Comparison of ENCODE assay signal across 17 cellular contexts in genomic region chr2:124708661-124709060, GRCh38.
DNase-seq lines count a peak whose midpoint lies in the region; ATAC-seq, FAIRE-seq and TF ChIP-seq lines count a peak whose summit lies in the region.
"Had no signal": no experiment of that assay in that cellular context is flagged by ENCODE, and none has a peak within 500 bp of the region (broad histone marks: within the 10 kb centered on the region; RNA-seq: fewer than 3 reads in every experiment).

No MANE protein-coding gene starts in this region.

- no peaks in the 10 kb centered on the region for H3K9me3 Mint-ChIP-seq in GM23338

- no peak overlapping the region for H3K27ac ChIP-seq in GM23338 (ENCODE audit: low read depth)
- H3K27ac ChIP-seq in H1 (ENCODE audit: low read depth, low read length): no peak overlapping the region
- H3K27ac ChIP-seq: GM23248 had no signal

- H3K27me3 ChIP-seq in GM23338 (ENCODE audit: insufficient read depth): no peaks in the 10 kb centered on the region
- peaks cover 0 to 1% (median 0%) of the 10 kb centered on the region in 4 experiments; a peak in 1 of 7 replicates for H3K27me3 ChIP-seq in H1 (replicated peaks in 1 of 4; ENCODE audit: control insufficient read depth in 3 of 4, extremely low read depth in 1 of 4, insufficient read depth in 3 of 4, low read length in 3 of 4)

- 96% methylated on average over 3 of the region's 3 CpGs; no CpG with 5 or more reads in 1 of the 2 experiments for WGBS in H1 (ENCODE audit: extremely low coverage in 1 of 2, insufficient coverage in 1 of 2, insufficient read length in 1 of 2, insufficient replicate concordance in 2 of 2, low coverage in 1 of 2, low lambda C conversion rate in 2 of 2, missing lambda C conversion rate in 1 of 2), 2 experiments

- H3K9ac ChIP-seq in H1 (replicated peaks in 1 of 4; ENCODE audit: extremely low read depth in 1 of 4, low read depth in 3 of 4, low read length in 3 of 4): no peak overlapping the region
- H3K9ac ChIP-seq: GM23248 had no signal

- no peak for ATAC-seq in GM23338

- H2BK20ac ChIP-seq in H1 (ENCODE audit: low read length): no peak overlapping the region

- H4K20me1 ChIP-seq in GM23338 (replicated peaks; ENCODE audit: insufficient read depth) (no peaks in the 10 kb centered on the region), H1 (replicated peaks in 1 of 2; ENCODE audit: control insufficient read depth in 1 of 2, insufficient read depth in 2 of 2, low read length in 2 of 2) (no peaks in the 10 kb centered on the region)

- no peak for TF ChIP-seq POLR2A in H1 (IDR thresholded peaks at IDR 0.05; ENCODE audit: control extremely low read depth in 1 of 2, low read depth in 2 of 2, low read length in 2 of 2)

- no peak overlapping the region for H2BK5ac ChIP-seq in H1 (ENCODE audit: low read depth, low read length)

- H3K36me3 ChIP-seq in GM23338 (ENCODE audit: insufficient read depth) (no peaks in the 10 kb centered on the region), H1 (ENCODE audit: control insufficient read depth in 2 of 4, insufficient read depth in 4 of 4, low read length in 3 of 4) (no peaks in the 10 kb centered on the region)

- H3F3A ChIP-seq in GM23338 (replicated peaks; ENCODE audit: low read depth): no peaks in the 10 kb centered on the region

- peaks cover 8% of the 10 kb centered on the region; the same call in 1 of the 2 replicates for H3K9me2 ChIP-seq in GM23338 (ENCODE audit: insufficient read depth)

- H3K23me2 ChIP-seq in H1 (ENCODE audit: low read depth, low read length): no peaks in the 10 kb centered on the region; the same call in 1 of the 2 replicates

- no peak overlapping the region for H3K18ac ChIP-seq in H1 (ENCODE audit: extremely low read depth, low read length)

- peak overlapping the region; percentile 18; the same call in 1 of the 2 replicates for H2AFZ ChIP-seq in GM23338
- 0 out of 2 replicates have a peak overlapping the region, but pooled peaks have one; percentile 10 for H2AFZ ChIP-seq in H1 (ENCODE audit: low read length)
- H2AFZ ChIP-seq: GM23248 had no signal

- no peak for TF ChIP-seq CTCF in GM23338 (conservative IDR thresholded peaks at IDR 0.05; ENCODE audit: low read depth in 2 of 2)
- no peak for TF ChIP-seq CTCF in H1 (IDR thresholded peaks at IDR 0.05; ENCODE audit: control extremely low read depth in 1 of 3, insufficient read depth in 1 of 3, low read depth in 1 of 3, low read length in 3 of 3)
- no peak for TF ChIP-seq CTCF in GM13977 (IDR thresholded peaks at IDR 0.05; ENCODE audit: extremely low read depth, insufficient read depth, missing control alignments)

- H3K4me1 ChIP-seq in GM23338 (ENCODE audit: insufficient read depth): 0 out of 2 replicates have a peak, but pooled peaks cover 3% of the 10 kb centered on the region
- no peaks in the 10 kb centered on the region for H3K4me1 ChIP-seq in H1 (replicated peaks in 1 of 4; ENCODE audit: control insufficient read depth in 3 of 4, insufficient read depth in 4 of 4, low read length in 3 of 4)

- H2AK5ac ChIP-seq in H1 (ENCODE audit: low read depth, low read length): no peak overlapping the region

- no peak for FAIRE-seq in H1 (lab: Jason Lieb, UNC)
- FAIRE-seq: GM12891 had no signal

- no peak for TF ChIP-seq RAD21 in H1 (IDR thresholded peaks at IDR 0.05 in 1 of 2, conservative IDR thresholded peaks at IDR 0.05 in 1 of 2; ENCODE audit: low read depth in 2 of 2, low read length in 2 of 2)

- no peak overlapping the region for H4K5ac ChIP-seq in H1 (ENCODE audit: insufficient read length, low read depth, low read length)

- H2BK12ac ChIP-seq in H1 (ENCODE audit: low read depth, low read length): no peak overlapping the region

- H2BK120ac ChIP-seq in H1 (replicated peaks; ENCODE audit: low read depth, low read length): no peak overlapping the region

- H3K79me2 ChIP-seq in GM23338 (replicated peaks; ENCODE audit: insufficient read depth): no peaks in the 10 kb centered on the region
- no peaks in the 10 kb centered on the region for H3K79me2 ChIP-seq in H1 (ENCODE audit: control insufficient read depth in 1 of 2, insufficient read depth in 2 of 2, low read length in 2 of 2)

- H4K8ac ChIP-seq in H1 (ENCODE audit: extremely low read depth, insufficient read depth, low read length): no peak overlapping the region

- no peak overlapping the region for H3K4ac ChIP-seq in H1 (replicated peaks; ENCODE audit: insufficient read length, low read depth, low read length)

- TF ChIP-seq EP300 in H1 (IDR thresholded peaks at IDR 0.05; ENCODE audit: borderline replicate concordance in 1 of 2, low read depth in 2 of 2, low read length in 2 of 2): no peak

- no peak overlapping the region for H3K4me3 Mint-ChIP-seq in GM23338
- H3K4me3 Mint-ChIP-seq: CD4-positive, alpha-beta memory T cell had no signal

- CTCF ChIA-PET in H1 (lab: Charles Lee; ENCODE audit: partially characterized antibody): no interaction called here

- H3K4me2 ChIP-seq in GM23338: no peak overlapping the region
- H3K4me2 ChIP-seq in H1 (ENCODE audit: insufficient read depth in 1 of 2, low read depth in 2 of 2, low read length in 2 of 2): no peak overlapping the region

- H3K27ac Mint-ChIP-seq in GM23338: no peak overlapping the region
- H3K27ac Mint-ChIP-seq: CD4-positive, alpha-beta memory T cell had no signal

- POLR2A ChIA-PET in H1 (lab: Charles Lee; ENCODE audit: partially characterized antibody): no interaction called here

- 0 out of 3 replicates have a peak, but pooled peaks cover 3% of the 10 kb centered on the region for H3K36me3 Mint-ChIP-seq in GM23338 (ENCODE audit: low read depth)
- H3K36me3 Mint-ChIP-seq: CD4-positive, alpha-beta memory T cell had no signal

- in situ Hi-C loops in GM13977 (cut with MboI; ENCODE audit: low pct_unique_long_range_greater_than_20kb, low sequenced_read_pairs, unreplicated experiment): no loop called here

- no peak overlapping the region for H3K23ac ChIP-seq in H1 (ENCODE audit: insufficient read length)

- H4K91ac ChIP-seq in H1 (replicated peaks; ENCODE audit: insufficient read length, low read length): no peak overlapping the region

- H3K27me3 Mint-ChIP-seq in GM23338 (ENCODE audit: insufficient read depth, low read depth, poor library complexity): peaks cover 3% of the 10 kb centered on the region
- H3K27me3 Mint-ChIP-seq: CD4-positive, alpha-beta memory T cell had no signal

- H3K79me1 ChIP-seq in H1 (ENCODE audit: low read depth, low read length): no peaks in the 10 kb centered on the region

- DNase-seq in GM23338 (ENCODE audit: low spot score) (no peak), M059J (ENCODE audit: low read depth) (peak; percentile 80), H1 (ENCODE audit: low read depth in 1 of 2, low spot score in 2 of 2) (no peak), H4 (ENCODE audit: low spot score) (no peak), GM13977 (ENCODE audit: low spot score) (no peak)
- no peak for DNase-seq in activated naive CD4-positive, alpha-beta T cell treated with anti-CD3 and anti-CD28 coated beads, Interleukin-2, amount 50 U/mL, for 16 hours
- DNase-seq: C1 segment of cervical spinal cord; Calu3; CD4-positive, alpha-beta memory T cell; COR-L47; DMS53; DMS79 treated with DMSO at 0.1 percent for 48 hours; GF-D8; GM23248; H7; HCEC 1CT had no signal

- H2BK15ac ChIP-seq in H1 (ENCODE audit: low read length): no peak overlapping the region

- H3K9me3 ChIP-seq in H1 (ENCODE audit: insufficient read depth in 2 of 2, low read depth in 1 of 2, low read length in 1 of 2): no peaks in the 10 kb centered on the region

- no peak overlapping the region for H3K56ac ChIP-seq in H1 (replicated peaks; ENCODE audit: insufficient read length, low read depth, low read length)

- H3K4me3 ChIP-seq in GM23338 (no peak overlapping the region), H1 (ENCODE audit: extremely low read depth in 1 of 4, insufficient read depth in 2 of 4, low read depth in 3 of 4, low read length in 4 of 4) (no peak overlapping the region)
- H3K4me3 ChIP-seq: GM23248 had no signal

- H3K4me1 Mint-ChIP-seq in GM23338: no peaks in the 10 kb centered on the region
- H3K4me1 Mint-ChIP-seq: CD4-positive, alpha-beta memory T cell had no signal

- no peak overlapping the region for H3K14ac ChIP-seq in H1 (ENCODE audit: insufficient read length)

TF ChIP-seq in GM23338, 12 proteins besides CTCF, POLR2A, EP300 and RAD21 (continues in another document):
- no peak for TF ChIP-seq STAT1 (IDR thresholded peaks at IDR 0.05; ENCODE audit: unreplicated experiment)
- TF ChIP-seq ZNF114 (CRISPR knock-in tag; IDR thresholded peaks at IDR 0.05): no peak

TF ChIP-seq in H1, 55 proteins besides CTCF, POLR2A, EP300 and RAD21:
- TF ChIP-seq POLR2AphosphoS5 (IDR thresholded peaks at IDR 0.05; ENCODE audit: low read depth, low read length) (no peak), EGR1 (IDR thresholded peaks at IDR 0.05; ENCODE audit: borderline replicate concordance, low read depth, low read length) (no peak), MAX (IDR thresholded peaks at IDR 0.05) (no peak), HDAC2 (IDR thresholded peaks at IDR 0.05; ENCODE audit: borderline replicate concordance in 1 of 2, low read depth in 2 of 2, low read length in 2 of 2) (no peak), TCF12 (IDR thresholded peaks at IDR 0.05; ENCODE audit: low read depth, low read length) (no peak), SIN3A (conservative IDR thresholded peaks at IDR 0.05 in 1 of 2, IDR thresholded peaks at IDR 0.05 in 1 of 2; ENCODE audit: low read depth in 1 of 2, low read length in 2 of 2) (no peak), SP1 (IDR thresholded peaks at IDR 0.05; ENCODE audit: low read depth, low read length) (no peak), RXRA (IDR thresholded peaks at IDR 0.05; ENCODE audit: insufficient read depth, low read depth, low read length) (no peak), HDAC6 (IDR thresholded peaks at IDR 0.05; ENCODE audit: low read depth, low read length) (no peak), CBX8 (IDR thresholded peaks at IDR 0.05; ENCODE audit: borderline replicate concordance, low read depth, low read length) (no peak), EZH2 (IDR thresholded peaks at IDR 0.05; ENCODE audit: low read depth, low read length, severe bottlenecking) (no peak), JUN (IDR thresholded peaks at IDR 0.05; ENCODE audit: low read depth, low read length) (no peak), SP2 (IDR thresholded peaks at IDR 0.05; ENCODE audit: low read length) (no peak), CREB1 (IDR thresholded peaks at IDR 0.05) (no peak), BACH1 (IDR thresholded peaks at IDR 0.05; ENCODE audit: low read length) (no peak), ZNF274 (IDR thresholded peaks at IDR 0.05; ENCODE audit: borderline replicate concordance, extremely low read depth, low read length) (no peak)
